ENCODE assay signal across 8 cellular contexts in the genomic region with DNA sequence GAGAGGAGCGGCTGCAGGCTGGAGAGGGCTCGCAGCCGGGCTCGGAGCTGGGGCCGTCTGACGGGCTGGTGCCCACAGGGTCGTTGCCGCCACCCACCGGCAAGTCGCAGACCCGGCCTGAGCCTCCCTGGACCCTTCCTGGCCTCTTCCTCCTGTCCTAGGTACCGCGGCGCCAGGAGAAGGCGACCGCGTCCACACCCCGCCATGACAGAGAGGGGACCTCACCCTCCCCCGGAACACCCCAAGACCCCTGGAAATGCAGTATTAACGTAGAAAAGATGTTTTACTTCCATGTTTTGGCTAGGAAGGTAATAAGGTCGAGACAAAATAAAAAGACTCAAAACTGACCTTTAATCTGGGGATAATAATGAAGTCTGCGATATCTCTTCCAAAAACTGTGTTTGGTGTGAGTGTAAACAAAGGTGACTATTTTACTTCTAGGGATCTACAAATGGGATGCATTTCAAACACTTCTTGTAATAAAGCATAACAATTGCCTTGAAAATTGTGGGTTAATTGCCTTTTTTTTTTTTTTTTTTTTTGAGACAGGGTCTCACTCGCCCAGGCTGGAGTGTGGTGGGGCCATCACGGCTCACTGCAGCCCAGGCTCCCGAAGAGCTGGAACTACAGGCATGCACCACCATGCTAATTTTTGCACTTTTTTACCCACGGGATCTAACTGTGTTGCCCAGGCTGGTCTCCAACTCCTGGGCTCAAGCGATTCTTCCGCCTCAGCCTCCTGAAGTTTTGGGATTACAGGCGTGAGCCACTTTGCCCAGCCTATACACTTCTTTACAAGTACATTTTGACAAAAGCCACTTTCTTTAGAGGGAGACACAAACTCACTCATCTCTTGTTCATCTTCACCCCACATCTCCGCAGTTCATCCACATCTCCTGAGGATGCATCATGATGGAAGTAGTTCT. TPM values are rescaled to one million over a fixed set of nuclear protein-coding genes. Genes with fewer than 3 reads are reported as not detected.
A peak's percentile ranks its signal among the peaks of the same experiment; 100 is the strongest.
DNase-seq lines count a peak whose midpoint lies in the region; ATAC-seq and TF ChIP-seq lines count a peak whose summit lies in the region.

No MANE protein-coding gene starts in this region.

- WGBS in mammary epithelial cell (ENCODE audit: low coverage, missing lambda C conversion rate), result 37% methylated on average over 22 of the region's 30 CpGs

- H3K9ac ChIP-seq in mammary epithelial cell (ENCODE audit: insufficient read depth, low read length), result peak overlapping the region; percentile 70

- TSS peak; percentile 32 for BruUV-seq in mammary epithelial cell (replicated peaks; lab: Mats Ljungman, UMichigan)

- H3K27me3 ChIP-seq in mammary epithelial cell (ENCODE audit: insufficient read depth, low read length), result no peaks in the 10 kb centered on the region
- H3K27me3 ChIP-seq in muscle layer of duodenum (ENCODE audit: low read depth, low read length), result no peaks in the 10 kb centered on the region

- intact Hi-C loops in mammary epithelial cell (cut with micrococcal nuclease), result loop anchor here (10.0 kb wide), 2 partner anchors 277 to 567 kb away; a partner anchor contains a TSS

- H3K4me1 Mint-ChIP-seq in T-helper 2 cell treated with Interferon-gamma antibody and Interleukin-4, amounts not matched to agents 5 μg/mL and 100 μg/mL, for 36 hours (ENCODE audit: low read depth), result peaks cover 27% of the 10 kb centered on the region

- peak in 1 of 2 donors; percentile 2 for TF ChIP-seq CTCF in mammary epithelial cell (conservative IDR thresholded peaks at IDR 0.05 in 1 of 2, IDR thresholded peaks at IDR 0.05 in 1 of 2; ENCODE audit: extremely low read depth in 1 of 2, insufficient read depth in 1 of 2, low read depth in 1 of 2, low read length in 2 of 2)

- H3K36me3 Mint-ChIP-seq in T-helper 2 cell treated with Interferon-gamma antibody and Interleukin-4, amounts not matched to agents 5 μg/mL and 100 μg/mL, for 36 hours (ENCODE audit: low read depth), result peaks cover 43% of the 10 kb centered on the region

- peaks cover 41% of the 10 kb centered on the region for H3K79me2 ChIP-seq in mammary epithelial cell (ENCODE audit: insufficient read depth, low read length)

- peaks cover 6% of the 10 kb centered on the region for H3K27me3 Mint-ChIP-seq in T-helper 2 cell treated with Interferon-gamma antibody and Interleukin-4, amounts not matched to agents 5 μg/mL and 100 μg/mL, for 36 hours (ENCODE audit: low read depth)

- in situ Hi-C loops in mammary epithelial cell (cut with MboI; ENCODE audit: low sequenced_read_pairs in 2 of 2), result loop anchor here in 1 of 2 donors (10.0 to 25.0 kb wide), 2 partner anchors 97 to 564 kb away; a partner anchor contains a TSS

- H3K9me3 ChIP-seq in mammary epithelial cell (replicated peaks; ENCODE audit: insufficient read depth, low read length) (no peaks in the 10 kb centered on the region), muscle layer of duodenum (ENCODE audit: control insufficient read depth in 1 of 2, low read length in 2 of 2) (no peaks in the 10 kb centered on the region)

- H3K4me3 ChIP-seq in mammary epithelial cell (replicated peaks in 1 of 3; ENCODE audit: insufficient read depth in 1 of 3, low read depth in 2 of 3, low read length in 3 of 3) (peak overlapping the region; percentile 55 to 100 (median 99)), muscle layer of duodenum (ENCODE audit: low read depth in 1 of 2, low read length in 2 of 2) (peak overlapping the region; percentile 98 to 100)

- H3K36me3 ChIP-seq in mammary epithelial cell (ENCODE audit: insufficient read depth, low read length), result peaks cover 24% of the 10 kb centered on the region
- H3K36me3 ChIP-seq in muscle layer of duodenum (ENCODE audit: control insufficient read depth in 1 of 2, insufficient read depth in 2 of 2, low read length in 2 of 2), result peaks cover 15 to 24% of the 10 kb centered on the region in 2 donors

- H3K4me3 Mint-ChIP-seq in T-helper 2 cell treated with Interferon-gamma antibody and Interleukin-4, amounts not matched to agents 5 μg/mL and 100 μg/mL, for 36 hours, result peak overlapping the region; percentile 89

- H2AFZ ChIP-seq in mammary epithelial cell (ENCODE audit: low read depth, low read length), result peak overlapping the region; percentile 93

- peaks cover 16% of the 10 kb centered on the region for H3K4me1 ChIP-seq in mammary epithelial cell (ENCODE audit: insufficient read depth, low read length)
- H3K4me1 ChIP-seq in muscle layer of duodenum (ENCODE audit: control insufficient read depth in 1 of 2, insufficient read depth in 2 of 2, low read length in 2 of 2), result peaks cover 14 to 25% of the 10 kb centered on the region in 2 donors

- H3K27ac ChIP-seq in mammary epithelial cell (ENCODE audit: insufficient read depth, low read depth, low read length), result peak overlapping the region; percentile 96
- peak overlapping the region; percentile 99 for H3K27ac ChIP-seq in muscle layer of duodenum (ENCODE audit: low read length)

- CTCF ChIA-PET in mammary epithelial cell (lab: Charles Lee; ENCODE audit: low non-redundant PET), result interaction anchor here (0.6 to 0.9 kb wide), 2 partner anchors 12 to 22 kb away, joined by 3 to 7 read pairs; no protein-coding TSS in a partner anchor

- dilution Hi-C loops in mammary epithelial cell (cut with HindIII; ENCODE audit: low sequenced_read_pairs), result no loop called here

- H3K4me2 ChIP-seq in mammary epithelial cell (ENCODE audit: insufficient read depth, low read depth, low read length), result peak overlapping the region; percentile 88

- no peaks in the 10 kb centered on the region for H3K9me3 Mint-ChIP-seq in T-helper 2 cell treated with Interferon-gamma antibody and Interleukin-4, amounts not matched to agents 5 μg/mL and 100 μg/mL, for 36 hours

- peak overlapping the region; percentile 81 for H3K27ac Mint-ChIP-seq in T-helper 2 cell treated with Interferon-gamma antibody and Interleukin-4, amounts not matched to agents 5 μg/mL and 100 μg/mL, for 36 hours

- no peak for DNase-seq in T-helper 2 cell treated with Interferon-gamma antibody and Interleukin-4, amounts not matched to agents 5 μg/mL and 100 μg/mL, for 36 hours (ENCODE audit: low spot score)
- DNase-seq in T-helper 2 cell (no peak), mammary epithelial cell (no peak), DMS53 (lab: John Stamatoyannopoulos, UW) (no peak)
- no peak for DNase-seq in stimulated activated CD4-positive, alpha-beta T cell treated with anti-CD3 and anti-CD28 coated beads, Interleukin-2, amount 100 ng/mL, for 48 hours
- no peak for DNase-seq in effector CD4-positive, alpha-beta T cell

- peak; percentile 50 for ATAC-seq in HG03432 (IDR thresholded peaks at IDR 0.05; ENCODE audit: unreplicated experiment)

- H4K20me1 ChIP-seq in mammary epithelial cell (ENCODE audit: insufficient read depth, low read length), result peaks cover 11% of the 10 kb centered on the region

RNA-seq across cellular contexts. Expression of a gene that starts 0.8 kb away (rescaled TPM):
- 10 to 100 TPM; 55.3 to 71.8 TPM for total RNA-seq in mammary epithelial cell
- 18.8 TPM for polyA plus RNA-seq in mammary epithelial cell
- 23.3 TPM for polyA minus RNA-seq in mammary epithelial cell

RNA-seq across cellular contexts. Expression of a gene that starts 15.8 kb away (rescaled TPM):
- total RNA-seq in mammary epithelial cell, result 10 to 100 TPM; 20.7 to 30.7 TPM
- polyA plus RNA-seq in mammary epithelial cell, result 11.9 TPM
- 2.1 TPM for polyA minus RNA-seq in mammary epithelial cell

RNA-seq across cellular contexts. Expression of a gene that starts 24.2 kb away (rescaled TPM):
- not detected for total RNA-seq in mammary epithelial cell
- polyA plus RNA-seq in mammary epithelial cell, result not detected
- polyA minus RNA-seq in mammary epithelial cell, result not detected
